Comparison of ENCODE assay signal across 8 cellular contexts in genomic region chrX:51461053-51462050, GRCh38.
DNase-seq lines count a peak whose midpoint lies in the region; ATAC-seq and TF ChIP-seq lines count a peak whose summit lies in the region.

No MANE protein-coding gene starts in this region.

- DNase-seq in NCI-H2107 (lab: John Stamatoyannopoulos, UW) (peak; percentile 3), cerebellar cortex (ENCODE audit: low spot score) (peak; percentile 31), midbrain (lab: John Stamatoyannopoulos, UW) (peak; percentile 7), islet precursor cell (no peak)

- peak; percentile 76 for TF ChIP-seq CTCF in C4-2B (conservative IDR thresholded peaks at IDR 0.05)
- peak; percentile 64 for TF ChIP-seq CTCF in GM12872 (IDR thresholded peaks at IDR 0.05; ENCODE audit: insufficient read depth, low read depth, low read length)

- H3K27ac ChIP-seq in C4-2B, result no peak overlapping the region

- ATAC-seq in GM18511 (IDR thresholded peaks at IDR 0.05; ENCODE audit: unreplicated experiment), result no peak
- ATAC-seq in HG03196 (IDR thresholded peaks at IDR 0.05; ENCODE audit: unreplicated experiment), result no peak
